Comparison of ENCODE assay signal across 8 cellular contexts in the genomic region with DNA sequence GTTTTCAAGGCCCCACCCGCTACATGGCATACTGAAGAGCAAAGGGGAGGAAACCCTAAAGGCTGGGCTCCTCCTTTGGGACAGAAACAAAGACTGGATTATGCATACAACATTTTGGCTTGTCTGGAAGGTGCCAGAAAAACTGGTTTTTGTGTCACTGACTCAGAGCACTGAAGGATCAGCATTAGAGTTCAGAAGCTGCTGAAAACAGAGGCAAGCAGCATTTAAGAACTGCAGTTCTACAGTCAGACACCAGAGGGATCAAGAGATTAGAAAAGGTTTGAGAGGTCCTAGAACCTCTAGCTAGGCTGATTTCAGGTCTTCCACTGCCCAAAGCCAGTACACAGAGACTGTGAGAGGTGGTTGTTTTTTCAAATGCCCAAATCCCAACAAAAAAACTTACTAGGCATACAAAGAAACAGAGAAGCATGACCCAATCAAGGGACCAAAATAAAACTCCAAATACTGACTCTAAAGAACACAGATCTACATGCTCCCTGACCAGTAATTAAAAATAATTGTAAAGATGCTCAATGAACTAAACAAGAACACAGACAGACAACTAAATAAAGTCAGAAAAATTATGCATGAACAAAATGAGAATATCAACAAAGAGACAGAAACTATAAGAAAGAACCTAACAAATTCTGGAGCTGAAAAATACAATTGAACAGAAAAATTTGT.
DNase-seq lines count a peak whose midpoint lies in the region; ATAC-seq and TF ChIP-seq lines count a peak whose summit lies in the region.

No MANE protein-coding gene starts in this region.

- peaks cover 5% of the 10 kb centered on the region for H3K27me3 Mint-ChIP-seq in endothelial cell (ENCODE audit: unreplicated experiment)

- TF ChIP-seq RAD21 in neural cell (conservative IDR thresholded peaks at IDR 0.05) = peak; percentile 65

- no peaks in the 10 kb centered on the region for H3K9me2 ChIP-seq in neural cell (ENCODE audit: insufficient read depth, low read length)

- DNase-seq in EH (ENCODE audit: low read depth) (peak; percentile 78), HPDE6-E6E7 (ENCODE audit: extremely low spot score) (peak; percentile 88), endothelial cell (ENCODE audit: low spot score) (peak; percentile 56)

- TF ChIP-seq CTCF in OCI-LY3 (IDR thresholded peaks at IDR 0.05; ENCODE audit: low read depth, low read length) = peak; percentile 49
- TF ChIP-seq CTCF in endothelial cell (IDR thresholded peaks at IDR 0.05; ENCODE audit: unreplicated experiment) = peak; percentile 76
- TF ChIP-seq CTCF in neural cell (IDR thresholded peaks at IDR 0.05; ENCODE audit: poor library complexity, severe bottlenecking) = peak; percentile 66

- H3K4me3 Mint-ChIP-seq in endothelial cell (ENCODE audit: unreplicated experiment) = peak overlapping the region; percentile 3

- ATAC-seq in HG03108 (IDR thresholded peaks at IDR 0.05; ENCODE audit: unreplicated experiment) (no peak), HG02798 (IDR thresholded peaks at IDR 0.05; ENCODE audit: poor library complexity, unreplicated experiment) (no peak), GM18505 (IDR thresholded peaks at IDR 0.05; ENCODE audit: unreplicated experiment) (no peak)

- H3F3A ChIP-seq in neural cell (ENCODE audit: insufficient read depth, low read length, poor library complexity, severe bottlenecking) = no peaks in the 10 kb centered on the region

- no peak overlapping the region for H3K9ac ChIP-seq in OCI-LY3 (ENCODE audit: low read length)
- H3K9ac ChIP-seq in neural cell (ENCODE audit: low read length) = no peak overlapping the region

- H3K27ac Mint-ChIP-seq in endothelial cell (ENCODE audit: unreplicated experiment) = no peak overlapping the region

- H3K36me3 Mint-ChIP-seq in endothelial cell (ENCODE audit: low read depth, unreplicated experiment) = peaks cover 71% of the 10 kb centered on the region

- no peaks in the 10 kb centered on the region for H3K9me3 ChIP-seq in OCI-LY3 (ENCODE audit: insufficient read depth, low read length)
- no peaks in the 10 kb centered on the region for H3K9me3 ChIP-seq in neural cell (ENCODE audit: low read length)

- H3K79me2 ChIP-seq in OCI-LY3 (ENCODE audit: low read length) (no peaks in the 10 kb centered on the region), neural cell (replicated peaks; ENCODE audit: insufficient read depth, low read length) (peaks cover 6% of the 10 kb centered on the region)

- peaks cover 41% of the 10 kb centered on the region for H3K27me3 ChIP-seq in OCI-LY3 (ENCODE audit: low read depth, low read length)
- H3K27me3 ChIP-seq in neural cell (ENCODE audit: insufficient read depth, low read depth, low read length) = no peaks in the 10 kb centered on the region

- peaks cover 30% of the 10 kb centered on the region for H3K4me1 Mint-ChIP-seq in endothelial cell (ENCODE audit: unreplicated experiment)

- H3K9me3 Mint-ChIP-seq in endothelial cell (ENCODE audit: unreplicated experiment) = no peaks in the 10 kb centered on the region

- H3K36me3 ChIP-seq in OCI-LY3 (replicated peaks; ENCODE audit: low read depth, low read length) (no peaks in the 10 kb centered on the region), neural cell (ENCODE audit: insufficient read depth, low read length) (peaks cover 8% of the 10 kb centered on the region)

- no peaks in the 10 kb centered on the region for H4K20me1 ChIP-seq in OCI-LY3 (ENCODE audit: insufficient read depth, low read length)
- H4K20me1 ChIP-seq in neural cell (ENCODE audit: insufficient read depth) = no peaks in the 10 kb centered on the region

- TF ChIP-seq POLR2A in GM18505 (IDR thresholded peaks at IDR 0.05; ENCODE audit: borderline replicate concordance, extremely low read depth, insufficient read depth, insufficient read length) = no peak

- H3K4me2 ChIP-seq in OCI-LY3 (ENCODE audit: low read length) (no peak overlapping the region), neural cell (ENCODE audit: low read length) (no peak overlapping the region)

- H2AFZ ChIP-seq in OCI-LY3 (ENCODE audit: low read depth, low read length) (no peak overlapping the region), neural cell (ENCODE audit: low read depth, low read length) (no peak overlapping the region)

- no peak for TF ChIP-seq EP300 in neural cell (conservative IDR thresholded peaks at IDR 0.05; ENCODE audit: poor library complexity, severe bottlenecking)

- H3K4me1 ChIP-seq in OCI-LY3 (ENCODE audit: low read length) = no peaks in the 10 kb centered on the region

- H3K4me3 ChIP-seq in OCI-LY3 (ENCODE audit: low read length) = no peak overlapping the region
- no peak overlapping the region for H3K4me3 ChIP-seq in neural cell (ENCODE audit: low read length)

- H3K27ac ChIP-seq in OCI-LY3 (ENCODE audit: low read length) (no peak overlapping the region), neural cell (ENCODE audit: low read length) (no peak overlapping the region)

TF ChIP-seq in neural cell, 6 proteins besides CTCF, POLR2A, EP300 and RAD21:
- no peak for TF ChIP-seq TAF1 (IDR thresholded peaks at IDR 0.05; ENCODE audit: low read depth)
- peak; percentile 70 for TF ChIP-seq SMC3 (conservative IDR thresholded peaks at IDR 0.05; ENCODE audit: poor library complexity)
TF ChIP-seq in neural cell: peak in this region for 1.
